ENCODE assay signal across 15 cellular contexts in the genomic region with DNA sequence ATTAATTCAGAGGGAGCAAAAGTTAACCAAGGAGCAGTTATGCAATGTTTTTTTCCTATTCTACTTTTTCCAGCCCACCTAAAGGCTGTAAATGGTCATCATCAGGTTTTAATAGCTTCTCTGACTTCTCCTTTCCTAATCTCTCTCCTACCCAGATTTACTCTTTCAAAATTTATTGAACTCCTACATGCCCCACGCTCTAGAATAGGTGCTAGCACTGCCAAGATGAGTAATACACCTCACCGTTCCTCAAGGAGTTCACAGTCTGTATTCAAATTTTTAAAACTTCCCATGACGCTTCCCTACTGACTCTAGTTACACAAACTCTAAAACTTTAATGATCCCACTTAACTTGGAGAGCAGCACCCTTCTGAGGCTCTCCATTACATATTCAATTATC. TPM values are rescaled to one million over a fixed set of nuclear protein-coding genes. Genes with fewer than 3 reads are reported as not detected.
DNase-seq lines count a peak whose midpoint lies in the region; TF ChIP-seq lines count a peak whose summit lies in the region.
"Had no signal": no experiment of that assay in that cellular context is flagged by ENCODE, and none has a peak within 500 bp of the region (broad histone marks: within the 10 kb centered on the region; RNA-seq: fewer than 3 reads in every experiment).

No MANE protein-coding gene starts in this region.

- H3K27me3 ChIP-seq in left ventricle myocardium inferior (ENCODE audit: low read depth) (no peaks in the 10 kb centered on the region), vagina (no peaks in the 10 kb centered on the region)
- H3K27me3 ChIP-seq: cardiac muscle cell had no signal

- DNase-seq in left ventricle myocardium inferior (no peak), cardiac septum (ENCODE audit: low spot score) (no peak), iris pigment epithelial cell (ENCODE audit: low read depth) (peak; percentile 50), renal cortical epithelial cell (ENCODE audit: low read depth) (peak; percentile 74), vagina (ENCODE audit: extremely low spot score in 2 of 2) (no peak), hepatic stellate cell (ENCODE audit: low spot score) (no peak), NCI-H128 (lab: John Stamatoyannopoulos, UW; ENCODE audit: unreplicated experiment) (no peak)
- DNase-seq in stimulated activated CD4-positive, alpha-beta T cell treated with anti-CD3 and anti-CD28 coated beads, Interleukin-4, amount 100 ng/mL, for 1 hour = no peak
- DNase-seq: ACHN; activated CD4-positive, alpha-beta T cell treated with anti-CD3 and anti-CD28 coated beads, Interleukin-2, amount 50 U/mL, for 4 hours; activated effector memory CD4-positive, alpha-beta T cell treated with Interleukin-2 at 50 U/mL for 16 hours; Calu3; NCI-H1417; NCI-H524 had no signal

- no peak overlapping the region for H3K4me3 ChIP-seq in left ventricle myocardium inferior
- peak overlapping the region in 1 of 2 donors; percentile 24 for H3K4me3 ChIP-seq in vagina
- H3K4me3 ChIP-seq: cardiac muscle cell had no signal

- intact Hi-C loops in left ventricle myocardium inferior (cut with micrococcal nuclease) = no loop called here
- intact Hi-C loops in cardiac septum (cut with DNase I) = loop anchor here (5.0 kb wide), 2 partner anchors 94 to 159 kb away; a partner anchor contains a TSS
- intact Hi-C loops in vagina (cut with DNase I) = no loop called here

- peaks cover 10% of the 10 kb centered on the region for H3K9me3 ChIP-seq in left ventricle myocardium inferior (replicated peaks)
- no peaks in the 10 kb centered on the region for H3K9me3 ChIP-seq in vagina

- no peak for TF ChIP-seq CTCF in left ventricle myocardium inferior (IDR thresholded peaks at IDR 0.05; ENCODE audit: borderline replicate concordance)
- no peak for TF ChIP-seq CTCF in vagina (IDR thresholded peaks at IDR 0.05)

- no peak for TF ChIP-seq POLR2A in vagina (IDR thresholded peaks at IDR 0.05)

- H3K4me1 ChIP-seq in left ventricle myocardium inferior = peaks cover 48% of the 10 kb centered on the region
- peaks cover 32% of the 10 kb centered on the region for H3K4me1 ChIP-seq in vagina

- H3K36me3 ChIP-seq in left ventricle myocardium inferior = peaks cover 12% of the 10 kb centered on the region
- H3K36me3 ChIP-seq in vagina = no peaks in the 10 kb centered on the region
- H3K36me3 ChIP-seq: cardiac muscle cell had no signal

- H3K27ac ChIP-seq in left ventricle myocardium inferior (replicated peaks) (peak overlapping the region; percentile 57), vagina (peak overlapping the region; percentile 73)
- H3K27ac ChIP-seq: cardiac muscle cell had no signal

RNA-seq across cellular contexts. Expression of a gene that starts 51.7 kb away (rescaled TPM):
- total RNA-seq in left ventricle myocardium inferior = 2.6 TPM
- 4.7 TPM for total RNA-seq in cardiac septum
- total RNA-seq in renal cortical epithelial cell = 1.5 and 1.7 TPM in 2 replicates
- total RNA-seq in vagina = 0.74 TPM

Comparison
In these comparisons a context has a peak if more than half of its experiments do, and no peak if none do; other contexts are left out.
1. DNase-seq: peak in iris pigment epithelial cell (single experiment) and renal cortical epithelial cell (single experiment); none in left ventricle myocardium inferior (single experiment), cardiac septum (single experiment), vagina (0 of 2), hepatic stellate cell (single experiment), stimulated activated CD4-positive, alpha-beta T cell treated with anti-CD3 and anti-CD28 coated beads, Interleukin-4, amount 100 ng/mL, for 1 hour (single experiment) and NCI-H128 (single experiment).